ENCODE assay signal across 1 cellular context in genomic region chr2:69436937-69437750, GRCh38.
TF ChIP-seq lines count a peak whose summit lies in the region.

Gene NFU1 (minus strand): TSS chr2:69437435. CDS start chr2:69437422, 13 bp downstream.

TF ChIP-seq in K562, 482 proteins besides CTCF, POLR2A, EP300 and RAD21 (continued from another document and continues in another):
- peak in 1 of 2 experiments; percentile 28 for TF ChIP-seq AFF1 (IDR thresholded peaks at IDR 0.05; ENCODE audit: low read depth in 1 of 2, partially characterized antibody in 2 of 2)
- TF ChIP-seq PATZ1 (CRISPR knock-in tag; IDR thresholded peaks at IDR 0.05; ENCODE audit: borderline replicate concordance): no peak
- peak; percentile 86 for TF ChIP-seq CTCFL (IDR thresholded peaks at IDR 0.05; ENCODE audit: borderline replicate concordance, insufficient read depth, low read depth, low read length, poor library complexity, severe bottlenecking)
- peak; percentile 7 for TF ChIP-seq SMARCB1 (IDR thresholded peaks at IDR 0.05; ENCODE audit: insufficient read length, low read depth)
- TF ChIP-seq NR1H2 (CRISPR knock-in tag; IDR thresholded peaks at IDR 0.05): 0 out of 2 replicates have a peak, but pooled peaks have one; percentile 59
- TF ChIP-seq POLR3A (IDR thresholded peaks at IDR 0.05; ENCODE audit: borderline replicate concordance, extremely low read depth, insufficient read depth, insufficient read length): no peak
- no peak for TF ChIP-seq PHTF2 (CRISPR knock-in tag; IDR thresholded peaks at IDR 0.05)
- 0 out of 2 replicates have a peak, but pooled peaks have one; percentile 49 for TF ChIP-seq ZNF232 (CRISPR knock-in tag; IDR thresholded peaks at IDR 0.05)
- TF ChIP-seq FOXA1 (IDR thresholded peaks at IDR 0.05; ENCODE audit: borderline replicate concordance): no peak
- no peak for TF ChIP-seq ZNF124 (CRISPR knock-in tag; IDR thresholded peaks at IDR 0.05)
- peak; percentile 87 for TF ChIP-seq ZBTB2 (IDR thresholded peaks at IDR 0.05)
- TF ChIP-seq ZNF695 (CRISPR knock-in tag; IDR thresholded peaks at IDR 0.05): no peak
- no peak for TF ChIP-seq MEF2A (IDR thresholded peaks at IDR 0.05; ENCODE audit: control insufficient read depth, low read depth, low read length)
- no peak for TF ChIP-seq MAFF (IDR thresholded peaks at IDR 0.05; ENCODE audit: low read length)
- no peak for TF ChIP-seq CC2D1A (IDR thresholded peaks at IDR 0.05)
- TF ChIP-seq TCF7L2 (IDR thresholded peaks at IDR 0.05; ENCODE audit: low read depth, low read length): no peak
- peak; percentile 69 for TF ChIP-seq U2AF1 (optimal IDR thresholded peaks at IDR 0.05; ENCODE audit: low read depth, low read length)
- 0 out of 2 replicates have a peak, but pooled peaks have one; percentile 48 for TF ChIP-seq CBX5 (IDR thresholded peaks at IDR 0.05; ENCODE audit: borderline replicate concordance, low read depth)
- no peak; the same call in 1 of the 2 replicates for TF ChIP-seq ZBTB12 (CRISPR knock-in tag; IDR thresholded peaks at IDR 0.05)
- 0 out of 2 replicates have a peak, but pooled peaks have one; percentile 55 for TF ChIP-seq ZBTB43 (CRISPR knock-in tag; IDR thresholded peaks at IDR 0.05)
- TF ChIP-seq SAP30 (IDR thresholded peaks at IDR 0.05; ENCODE audit: borderline replicate concordance, insufficient read depth, low read depth, low read length, poor library complexity, severe bottlenecking): peak; percentile 81
- TF ChIP-seq HDGF (IDR thresholded peaks at IDR 0.05): no peak
- no peak for TF ChIP-seq TRIM28 (IDR thresholded peaks at IDR 0.05)
- TF ChIP-seq TCF15 (CRISPR knock-in tag; IDR thresholded peaks at IDR 0.05): no peak
- peak; percentile 84 for TF ChIP-seq MEIS2 (IDR thresholded peaks at IDR 0.05; ENCODE audit: partially characterized antibody)
- TF ChIP-seq YY1 (IDR thresholded peaks at IDR 0.05; ENCODE audit: borderline replicate concordance in 1 of 3, control insufficient read depth in 1 of 3, extremely low read depth in 1 of 3, insufficient read depth in 3 of 3, insufficient read length in 1 of 3, insufficient replicate concordance in 2 of 3, low read depth in 1 of 3, low read length in 2 of 3): peak; percentile 93 to 99 (median 97)
- TF ChIP-seq ELF4 (CRISPR knock-in tag; IDR thresholded peaks at IDR 0.05): no peak
- no peak for TF ChIP-seq PTTG1 (tag; IDR thresholded peaks at IDR 0.05; ENCODE audit: low read depth)
- TF ChIP-seq ZNF444 (CRISPR knock-in tag; IDR thresholded peaks at IDR 0.05): no peak
- TF ChIP-seq CREB5 (CRISPR knock-in tag; IDR thresholded peaks at IDR 0.05): no peak
- TF ChIP-seq POLR2AphosphoS5 (IDR thresholded peaks at IDR 0.05; ENCODE audit: control insufficient read depth, insufficient read depth, low read depth, low read length): peak; percentile 70
- no peak for TF ChIP-seq ESRRB (CRISPR knock-in tag; IDR thresholded peaks at IDR 0.05; ENCODE audit: borderline replicate concordance)
- TF ChIP-seq ZC3H8 (IDR thresholded peaks at IDR 0.05): no peak
- no peak for TF ChIP-seq FUS (optimal IDR thresholded peaks at IDR 0.05; ENCODE audit: low read depth, low read length)
- peak; percentile 17; the same call in 1 of the 2 replicates for TF ChIP-seq PKNOX1 (IDR thresholded peaks at IDR 0.05)
- TF ChIP-seq ZNF561 (CRISPR knock-in tag; conservative IDR thresholded peaks at IDR 0.05): no peak
- no peak for TF ChIP-seq KLF10 (CRISPR knock-in tag; IDR thresholded peaks at IDR 0.05)
- peak; percentile 95 for TF ChIP-seq PHF8 (IDR thresholded peaks at IDR 0.05; ENCODE audit: borderline replicate concordance, low read length)
- peak; percentile 82 for TF ChIP-seq CTBP1 (IDR thresholded peaks at IDR 0.05; ENCODE audit: borderline replicate concordance)
- no peak for TF ChIP-seq ZNF121 (CRISPR knock-in tag; conservative IDR thresholded peaks at IDR 0.05)
- peak; percentile 81; the same call in 1 of the 2 replicates for TF ChIP-seq TFAP4 (CRISPR knock-in tag; IDR thresholded peaks at IDR 0.05; ENCODE audit: borderline replicate concordance)
- TF ChIP-seq UBTF (IDR thresholded peaks at IDR 0.05; ENCODE audit: borderline replicate concordance in 1 of 2, low read depth in 2 of 2, low read length in 2 of 2): peak; percentile 52 to 75; a peak in 3 of 4 replicates
- TF ChIP-seq SRSF7 (optimal IDR thresholded peaks at IDR 0.05; ENCODE audit: low read depth, low read length): no peak
